9 cellular contexts compared by ENCODE assay signal in genomic region chr3:134852893-134853351, GRCh38. TPM values are rescaled to one million over a fixed set of nuclear protein-coding genes. Genes with fewer than 3 reads are reported as not detected.
DNase-seq lines count a peak whose midpoint lies in the region; ATAC-seq and TF ChIP-seq lines count a peak whose summit lies in the region.
"Had no signal": no experiment of that assay in that cellular context is flagged by ENCODE, and none has a peak within 500 bp of the region (broad histone marks: within the 10 kb centered on the region; RNA-seq: fewer than 3 reads in every experiment).

No MANE protein-coding gene starts in this region.

- ATAC-seq in GM18519 (IDR thresholded peaks at IDR 0.05; ENCODE audit: low FRiP score, unreplicated experiment) (peak; percentile 95), GM21515 (IDR thresholded peaks at IDR 0.05; ENCODE audit: unreplicated experiment) (peak; percentile 97), HG03520 (IDR thresholded peaks at IDR 0.05; ENCODE audit: unreplicated experiment) (peak; percentile 96)

- intact Hi-C loops in esophagus squamous epithelium (cut with DNase I): no loop called here
- intact Hi-C loops in ovary (cut with DNase I): no loop called here

- 30 to 53% methylated on average over 2 to 4 of the region's 4 CpGs for WGBS in esophagus squamous epithelium, 2 donors
- 79 to 87% (median 80%) methylated on average over 4 of the region's 4 CpGs for WGBS in ovary, 3 donors

- H3K4me3 ChIP-seq in esophagus squamous epithelium: no peak overlapping the region
- H3K4me3 ChIP-seq in ovary: no peak overlapping the region
- H3K4me3 ChIP-seq: pancreas had no signal

- no peak overlapping the region for H3K27ac ChIP-seq in esophagus squamous epithelium
- H3K27ac ChIP-seq in ovary: no peak overlapping the region
- H3K27ac ChIP-seq: pancreas had no signal

- TF ChIP-seq POLR2A in esophagus squamous epithelium (IDR thresholded peaks at IDR 0.05): no peak
- no peak for TF ChIP-seq POLR2A in ovary (IDR thresholded peaks at IDR 0.05)

- peak; percentile 42 for DNase-seq in esophagus squamous epithelium (lab: John Stamatoyannopoulos, UW)
- DNase-seq in D341Med (ENCODE audit: low spot score): no peak
- DNase-seq in ovary: no peak
- no peak for DNase-seq in NCI-H128 (lab: John Stamatoyannopoulos, UW; ENCODE audit: unreplicated experiment)
- no peak for DNase-seq in NCI-H1694 (lab: John Stamatoyannopoulos, UW)
- DNase-seq: pancreas had no signal

- H3K27me3 ChIP-seq in esophagus squamous epithelium (no peaks in the 10 kb centered on the region), ovary (no peaks in the 10 kb centered on the region)
- H3K27me3 ChIP-seq: pancreas had no signal

- H3K9me3 ChIP-seq in esophagus squamous epithelium: no peaks in the 10 kb centered on the region
- no peaks in the 10 kb centered on the region for H3K9me3 ChIP-seq in ovary
- H3K9me3 ChIP-seq: pancreas had no signal

- H3K4me1 ChIP-seq in esophagus squamous epithelium (no peaks in the 10 kb centered on the region), ovary (ENCODE audit: insufficient read depth) (no peaks in the 10 kb centered on the region)
- H3K4me1 ChIP-seq: pancreas had no signal

- TF ChIP-seq CTCF in esophagus squamous epithelium (IDR thresholded peaks at IDR 0.05): no peak
- TF ChIP-seq CTCF in ovary (IDR thresholded peaks at IDR 0.05): no peak

- no peak for TF ChIP-seq EP300 in ovary (IDR thresholded peaks at IDR 0.05)

- H3K36me3 ChIP-seq in esophagus squamous epithelium (no peaks in the 10 kb centered on the region), ovary (no peaks in the 10 kb centered on the region)
- H3K36me3 ChIP-seq: pancreas had no signal

RNA-seq across cellular contexts. Expression of gene EPHB1, which starts 57.9 kb away (rescaled TPM):
- total RNA-seq in esophagus squamous epithelium: 1 to 10 TPM in 1 of 4 donors, under 1 TPM in 3; 0.08 to 1.1 (median 0.72) TPM
- total RNA-seq in ovary: 1 to 10 TPM in 4 of 7 donors, under 1 TPM in 3; 0.58 to 2.1 (median 1.0) TPM
- polyA plus RNA-seq in ovary: 1 to 10 TPM in 1 of 2 donors, under 1 TPM in 1; 0.25 to 2.7 TPM
